Comparison of ENCODE assay signal across 11 cellular contexts in genomic region chr4:2868840-2869487, GRCh38. TPM values are rescaled to one million over a fixed set of nuclear protein-coding genes. Genes with fewer than 3 reads are reported as not detected.
DNase-seq lines count a peak whose midpoint lies in the region; ATAC-seq and TF ChIP-seq lines count a peak whose summit lies in the region.
"Had no signal": no experiment of that assay in that cellular context is flagged by ENCODE, and none has a peak within 500 bp of the region (broad histone marks: within the 10 kb centered on the region; RNA-seq: fewer than 3 reads in every experiment).

No MANE protein-coding gene starts in this region.

- no peaks in the 10 kb centered on the region for H3K27me3 Mint-ChIP-seq in CD4-positive, CD25-positive, alpha-beta regulatory T cell
- H3K27me3 Mint-ChIP-seq: stimulated activated naive CD8-positive, alpha-beta T cell treated with anti-CD3 and anti-CD28 coated beads, Interleukin-15, amount 100 ng/mL, for 72 hours had no signal

- H3K4me3 ChIP-seq in CD4-positive, CD25-positive, alpha-beta regulatory T cell (ENCODE audit: low read depth, low read length): no peak overlapping the region
- H3K4me3 ChIP-seq in WERI-Rb-1 (ENCODE audit: low read depth, low read length): peak overlapping the region; percentile 44
- peak overlapping the region; percentile 48 for H3K4me3 ChIP-seq in psoas muscle

- H3K9me3 ChIP-seq in CD4-positive, CD25-positive, alpha-beta regulatory T cell (ENCODE audit: control insufficient read depth in 2 of 2, low read length in 2 of 2): no peaks in the 10 kb centered on the region
- H3K9me3 ChIP-seq in WERI-Rb-1 (ENCODE audit: severe bottlenecking) (no peaks in the 10 kb centered on the region), psoas muscle (no peaks in the 10 kb centered on the region)

- peaks cover 27% of the 10 kb centered on the region for H3K4me1 ChIP-seq in CD4-positive, CD25-positive, alpha-beta regulatory T cell (ENCODE audit: control insufficient read depth, insufficient read depth, low read length, poor library complexity, severe bottlenecking)
- H3K4me1 ChIP-seq in psoas muscle: peaks cover 100% of the 10 kb centered on the region

- WGBS in psoas muscle, 3 donors: 52 to 62% (median 59%) methylated on average over 14 of the region's 14 CpGs

- H3K27ac Mint-ChIP-seq in CD4-positive, CD25-positive, alpha-beta regulatory T cell: peak overlapping the region; percentile 33 to 82 (median 82)
- H3K27ac Mint-ChIP-seq: stimulated activated naive CD8-positive, alpha-beta T cell treated with anti-CD3 and anti-CD28 coated beads, Interleukin-15, amount 100 ng/mL, for 72 hours had no signal

- no peak overlapping the region for H3K4me3 Mint-ChIP-seq in CD4-positive, CD25-positive, alpha-beta regulatory T cell
- H3K4me3 Mint-ChIP-seq: stimulated activated naive CD8-positive, alpha-beta T cell treated with anti-CD3 and anti-CD28 coated beads, Interleukin-15, amount 100 ng/mL, for 72 hours had no signal

- intact Hi-C loops in left ventricle myocardium superior (cut with micrococcal nuclease) (no loop called here), psoas muscle (cut with DNase I) (no loop called here)

- peaks cover 10% of the 10 kb centered on the region for H3K36me3 Mint-ChIP-seq in CD4-positive, CD25-positive, alpha-beta regulatory T cell

- H3K9me3 Mint-ChIP-seq in CD4-positive, CD25-positive, alpha-beta regulatory T cell: no peaks in the 10 kb centered on the region
- H3K9me3 Mint-ChIP-seq: stimulated activated naive CD8-positive, alpha-beta T cell treated with anti-CD3 and anti-CD28 coated beads, Interleukin-15, amount 100 ng/mL, for 72 hours had no signal

- no peak overlapping the region for H3K27ac ChIP-seq in CD4-positive, CD25-positive, alpha-beta regulatory T cell (ENCODE audit: insufficient read depth, low read length, poor library complexity, severe bottlenecking)
- peak overlapping the region; percentile 95 for H3K27ac ChIP-seq in WERI-Rb-1
- H3K27ac ChIP-seq in psoas muscle: peak overlapping the region; percentile 77

- DNase-seq in CD4-positive, CD25-positive, alpha-beta regulatory T cell: no peak
- DNase-seq in WERI-Rb-1 (no peak), left ventricle myocardium superior (no peak), psoas muscle (no peak), omental fat pad (ENCODE audit: low spot score) (no peak), T-helper 1 cell (no peak)
- DNase-seq: effector CD8-positive, alpha-beta T cell; stimulated activated naive CD8-positive, alpha-beta T cell treated with anti-CD3 and anti-CD28 coated beads, Interleukin-15, amount 100 ng/mL, for 72 hours; T-helper 9 cell had no signal

- H3K4me1 Mint-ChIP-seq in CD4-positive, CD25-positive, alpha-beta regulatory T cell: peaks cover 32 to 85% (median 62%) of the 10 kb centered on the region in 4 donors

- TF ChIP-seq CTCF in WERI-Rb-1 (IDR thresholded peaks at IDR 0.05; ENCODE audit: low read depth, low read length) (no peak), psoas muscle (IDR thresholded peaks at IDR 0.05) (no peak), omental fat pad (IDR thresholded peaks at IDR 0.05) (no peak)

- ATAC-seq in CD4-positive, CD25-positive, alpha-beta regulatory T cell (ENCODE audit: low read depth in 2 of 2): no peak
- ATAC-seq in left ventricle myocardium superior: peak; percentile 13
- ATAC-seq in psoas muscle: no peak
- ATAC-seq in HG02973 (IDR thresholded peaks at IDR 0.05; ENCODE audit: unreplicated experiment): no peak
- no peak for ATAC-seq in omental fat pad (ENCODE audit: low FRiP score)
- no peak for ATAC-seq in GM21360 (IDR thresholded peaks at IDR 0.05; ENCODE audit: unreplicated experiment)
- ATAC-seq: stimulated activated naive CD8-positive, alpha-beta T cell treated with anti-CD3 and anti-CD28 coated beads, Interleukin-15, amount 100 ng/mL, for 72 hours had no signal

- no peaks in the 10 kb centered on the region for H3K27me3 ChIP-seq in CD4-positive, CD25-positive, alpha-beta regulatory T cell (ENCODE audit: control insufficient read depth, insufficient read depth, low read length)
- H3K27me3 ChIP-seq in WERI-Rb-1 (ENCODE audit: insufficient read depth, low read depth, severe bottlenecking): no peaks in the 10 kb centered on the region
- H3K27me3 ChIP-seq in psoas muscle (ENCODE audit: insufficient read depth in 3 of 3, low read length in 2 of 3): no peaks in the 10 kb centered on the region

- H3K36me3 ChIP-seq in CD4-positive, CD25-positive, alpha-beta regulatory T cell (ENCODE audit: control insufficient read depth, insufficient read depth, low read length): peaks cover 10% of the 10 kb centered on the region
- peaks cover 8% of the 10 kb centered on the region; the same call in 1 of the 2 replicates for H3K36me3 ChIP-seq in WERI-Rb-1
- H3K36me3 ChIP-seq in psoas muscle (ENCODE audit: insufficient read depth in 1 of 2, low read depth in 1 of 2): no peaks in the 10 kb centered on the region

RNA-seq across cellular contexts. Expression of gene ADD1, which starts 25.3 kb away (rescaled TPM):
- total RNA-seq in CD4-positive, CD25-positive, alpha-beta regulatory T cell: 242 TPM
- 100 to 1,000 TPM; 142 to 151 (median 145) TPM for polyA plus RNA-seq in CD4-positive, CD25-positive, alpha-beta regulatory T cell
- 228 TPM for total RNA-seq in left ventricle myocardium superior
- 100 to 1,000 TPM; 163 to 214 (median 187) TPM for total RNA-seq in psoas muscle
- 100 to 1,000 TPM; 124 to 224 (median 126) TPM for polyA plus RNA-seq in psoas muscle
- 100 to 1,000 TPM; 155 to 269 (median 177) TPM for total RNA-seq in omental fat pad
